24 cellular contexts compared by ENCODE assay signal in genomic region chr2:239186958-239187357, GRCh38.
DNase-seq lines count a peak whose midpoint lies in the region; TF ChIP-seq lines count a peak whose summit lies in the region.
"Had no signal": no experiment of that assay in that cellular context is flagged by ENCODE, and none has a peak within 500 bp of the region (broad histone marks: within the 10 kb centered on the region; RNA-seq: fewer than 3 reads in every experiment).

No MANE protein-coding gene starts in this region.

- H3K27me3 Mint-ChIP-seq in CD14-positive monocyte (ENCODE audit: low read depth in 3 of 3): no peaks in the 10 kb centered on the region
- H3K27me3 Mint-ChIP-seq: activated naive CD4-positive, alpha-beta T cell treated with anti-CD3 and anti-CD28 coated beads, Interleukin-2, amount 10 ng/mL, durations not matched to agents 7 days and 5 days; effector memory CD8-positive, alpha-beta T cell; naive thymus-derived CD4-positive, alpha-beta T cell; stimulated activated naive B cell treated with anti-CD40 and anti-IgM and Interleukin-4, amounts not matched to agents 10 μg/mL and 1 μg/mL and 100 μg/mL, for 72 hours had no signal

- no peaks in the 10 kb centered on the region for H3K4me1 Mint-ChIP-seq in CD14-positive monocyte
- H3K4me1 Mint-ChIP-seq: activated naive CD4-positive, alpha-beta T cell treated with anti-CD3 and anti-CD28 coated beads, Interleukin-2, amount 10 ng/mL, durations not matched to agents 7 days and 5 days; stimulated activated naive B cell treated with anti-CD40 and anti-IgM and Interleukin-4, amounts not matched to agents 10 μg/mL and 1 μg/mL and 100 μg/mL, for 72 hours had no signal

- in situ Hi-C loops in KBM-7 (cut with MboI; ENCODE audit: low pct_unique_long_range_greater_than_20kb, low sequenced_read_pairs): no loop called here

- peak overlapping the region in 4 of 7 donors; percentile 11 to 54 (median 28) for H3K27ac Mint-ChIP-seq in CD14-positive monocyte
- H3K27ac Mint-ChIP-seq: activated naive CD4-positive, alpha-beta T cell treated with anti-CD3 and anti-CD28 coated beads, Interleukin-2, amount 10 ng/mL, durations not matched to agents 7 days and 5 days; activated T-cell treated with anti-CD3 and anti-CD28 coated beads, Interleukin-2, amount 50 U/mL, for 72 hours; effector memory CD8-positive, alpha-beta T cell; HFFc6; mesothelial cell of epicardium; T-helper 2 cell treated with Interferon-gamma antibody and Interleukin-4, amounts not matched to agents 5 μg/mL and 100 μg/mL, for 36 hours had no signal

- DNase-seq in CD14-positive monocyte (ENCODE audit: low spot score) (no peak), D341Med (ENCODE audit: low spot score) (peak; percentile 5), islet precursor cell (peak; percentile 32), posterior vena cava (ENCODE audit: low spot score) (peak; percentile 61), dermis blood vessel endothelial cell (no peak), NCI-H446 treated with DMSO at 0.1 percent for 48 hours (lab: John Stamatoyannopoulos, UW) (no peak), KBM-7 (no peak)
- no peak for DNase-seq in activated naive CD4-positive, alpha-beta T cell (lab: John Stamatoyannopoulos, UW)
- DNase-seq: activated naive CD4-positive, alpha-beta T cell treated with anti-CD3 and anti-CD28 coated beads, Interleukin-2, amount 10 ng/mL, durations not matched to agents 7 days and 5 days; activated T-cell treated with anti-CD3 and anti-CD28 coated beads, Interleukin-2, amount 50 U/mL, for 72 hours; DMS 273 treated with DMSO at 0.1 percent for 48 hours; effector memory CD8-positive, alpha-beta T cell; foreskin fibroblast; HFFc6; MV-4-11; naive thymus-derived CD4-positive, alpha-beta T cell; NCI-H1694 treated with DMSO at 0.1 percent for 48 hours; NCI-H526; Right ventricle myocardium superior; stimulated activated CD4-positive, alpha-beta T cell treated with anti-CD3 and anti-CD28 coated beads, Interleukin-4, amount 100 ng/mL, for 4 hours; stimulated activated naive B cell treated with anti-CD40 and anti-IgM and Interleukin-4, amounts not matched to agents 10 μg/mL and 1 μg/mL and 100 μg/mL, for 72 hours; testis had no signal

- H3K9me3 Mint-ChIP-seq in CD14-positive monocyte: peaks cover 3 to 8% (median 7%) of the 10 kb centered on the region in 7 donors
- H3K9me3 Mint-ChIP-seq: activated naive CD4-positive, alpha-beta T cell treated with anti-CD3 and anti-CD28 coated beads, Interleukin-2, amount 10 ng/mL, durations not matched to agents 7 days and 5 days; activated T-cell treated with anti-CD3 and anti-CD28 coated beads, Interleukin-2, amount 50 U/mL, for 72 hours; effector memory CD8-positive, alpha-beta T cell; HFFc6; mesothelial cell of epicardium; T-helper 2 cell treated with Interferon-gamma antibody and Interleukin-4, amounts not matched to agents 5 μg/mL and 100 μg/mL, for 36 hours had no signal

- peaks cover 70 to 90% of the 10 kb centered on the region in 2 donors for H3K36me3 Mint-ChIP-seq in CD14-positive monocyte

- intact Hi-C loops in CD14-positive monocyte (cut with micrococcal nuclease) (no loop called here), posterior vena cava (cut with DNase I) (no loop called here)

- no peak overlapping the region for H3K4me3 Mint-ChIP-seq in CD14-positive monocyte
- H3K4me3 Mint-ChIP-seq: activated naive CD4-positive, alpha-beta T cell treated with anti-CD3 and anti-CD28 coated beads, Interleukin-2, amount 10 ng/mL, durations not matched to agents 7 days and 5 days; activated T-cell treated with anti-CD3 and anti-CD28 coated beads, Interleukin-2, amount 50 U/mL, for 72 hours; effector memory CD8-positive, alpha-beta T cell; HFFc6; mesothelial cell of epicardium; naive thymus-derived CD4-positive, alpha-beta T cell; stimulated activated naive B cell treated with anti-CD40 and anti-IgM and Interleukin-4, amounts not matched to agents 10 μg/mL and 1 μg/mL and 100 μg/mL, for 72 hours; T-helper 2 cell treated with Interferon-gamma antibody and Interleukin-4, amounts not matched to agents 5 μg/mL and 100 μg/mL, for 36 hours had no signal

- no peak for TF ChIP-seq CTCF in CD14-positive monocyte (IDR thresholded peaks at IDR 0.05)

Comparison
In these comparisons a context has a peak if more than half of its experiments do, and no peak if none do; other contexts are left out.
1. DNase-seq: peak in D341Med (single experiment), islet precursor cell (single experiment) and posterior vena cava (single experiment); none in CD14-positive monocyte (single experiment), activated naive CD4-positive, alpha-beta T cell (0 of 4), dermis blood vessel endothelial cell (single experiment), NCI-H446 treated with DMSO at 0.1 percent for 48 hours (single experiment) and KBM-7 (single experiment).